Comparison of ENCODE assay signal across 13 cellular contexts in genomic region chr10:13984647-13985155, GRCh38.
DNase-seq lines count a peak whose midpoint lies in the region; ATAC-seq, FAIRE-seq and TF ChIP-seq lines count a peak whose summit lies in the region.
"Had no signal": no experiment of that assay in that cellular context is flagged by ENCODE, and none has a peak within 500 bp of the region (broad histone marks: within the 10 kb centered on the region; RNA-seq: fewer than 3 reads in every experiment).

No MANE protein-coding gene starts in this region.

- DNase-seq in activated CD4-positive, alpha-beta T cell treated with anti-CD3 and anti-CD28 coated beads for 36 hours: peak; percentile 17
- DNase-seq in activated CD4-positive, alpha-beta T cell treated with anti-CD3 and anti-CD28 coated beads for 4 hours: no peak
- DNase-seq in RPMI7951 (ENCODE audit: low read depth): peak; percentile 99
- DNase-seq in pulmonary artery endothelial cell (ENCODE audit: low read depth, low spot score): peak; percentile 94
- no peak for DNase-seq in mesothelial cell of epicardium (ENCODE audit: low spot score in 2 of 2, unreplicated experiment in 2 of 2)
- DNase-seq in kidney: no peak
- DNase-seq in stimulated activated CD4-positive, alpha-beta T cell treated with anti-CD3 and anti-CD28 coated beads, Interleukin-2, amount 100 ng/mL, for 24 hours: no peak
- DNase-seq: NCI-H1105, NCI-H82 had no signal

- no peaks in the 10 kb centered on the region for H3K27me3 Mint-ChIP-seq in activated CD4-positive, alpha-beta T cell treated with anti-CD3 and anti-CD28 coated beads for 36 hours
- no peaks in the 10 kb centered on the region for H3K27me3 Mint-ChIP-seq in mesothelial cell of epicardium (ENCODE audit: low read depth)
- H3K27me3 Mint-ChIP-seq: stimulated activated naive CD8-positive, alpha-beta T cell treated with anti-CD3 and anti-CD28 coated beads, Interleukin-15, Interleukin-2, amounts not matched to agents 100 ng/mL and 50 ng/mL, for 24 hours had no signal

- peaks cover 15% of the 10 kb centered on the region for H3K4me1 Mint-ChIP-seq in activated CD4-positive, alpha-beta T cell treated with anti-CD3 and anti-CD28 coated beads for 36 hours
- H3K4me1 Mint-ChIP-seq in mesothelial cell of epicardium: peaks cover 5% of the 10 kb centered on the region

- no peak overlapping the region for H3K4me3 ChIP-seq in kidney (ENCODE audit: low read length in 2 of 2)

- no peaks in the 10 kb centered on the region for H3K9me3 ChIP-seq in kidney (ENCODE audit: control insufficient read depth in 1 of 2, low read length in 2 of 2)

- H3K36me3 Mint-ChIP-seq in activated CD4-positive, alpha-beta T cell treated with anti-CD3 and anti-CD28 coated beads for 36 hours (ENCODE audit: low read depth): no peaks in the 10 kb centered on the region
- H3K36me3 Mint-ChIP-seq in mesothelial cell of epicardium: no peaks in the 10 kb centered on the region

- H3K36me3 ChIP-seq in kidney (ENCODE audit: control insufficient read depth in 1 of 2, insufficient read depth in 2 of 2, low read length in 2 of 2): no peaks in the 10 kb centered on the region

- no peaks in the 10 kb centered on the region for H3K9me3 Mint-ChIP-seq in activated CD4-positive, alpha-beta T cell treated with anti-CD3 and anti-CD28 coated beads for 36 hours (ENCODE audit: low read depth)
- H3K9me3 Mint-ChIP-seq in mesothelial cell of epicardium: peaks cover 3% of the 10 kb centered on the region
- H3K9me3 Mint-ChIP-seq: stimulated activated naive CD8-positive, alpha-beta T cell treated with anti-CD3 and anti-CD28 coated beads, Interleukin-15, Interleukin-2, amounts not matched to agents 100 ng/mL and 50 ng/mL, for 24 hours had no signal

- no peak for TF ChIP-seq CTCF in mesothelial cell of epicardium (IDR thresholded peaks at IDR 0.05; ENCODE audit: unreplicated experiment)
- TF ChIP-seq CTCF in kidney (IDR thresholded peaks at IDR 0.05; ENCODE audit: borderline replicate concordance, extremely low read depth, insufficient read depth): no peak

- intact Hi-C loops in activated CD4-positive, alpha-beta T cell treated with anti-CD3 and anti-CD28 coated beads for 36 hours (cut with DNase I, micrococcal nuclease): no loop called here
- intact Hi-C loops in kidney (cut with DNase I): no loop called here

- ATAC-seq in activated CD4-positive, alpha-beta T cell treated with anti-CD3 and anti-CD28 coated beads for 36 hours: peak; percentile 81
- peak; percentile 69 for ATAC-seq in esophagus mucosa

- CTCF ChIA-PET in activated CD4-positive, alpha-beta T cell treated with anti-CD3 and anti-CD28 coated beads for 36 hours (lab: Charles Lee): no interaction called here

- peak overlapping the region in 1 of 2 donors; percentile 41 for H3K27ac ChIP-seq in kidney (ENCODE audit: low read depth in 2 of 2, low read length in 2 of 2)
- H3K27ac ChIP-seq: 22Rv1 had no signal

- H3K27ac Mint-ChIP-seq in activated CD4-positive, alpha-beta T cell treated with anti-CD3 and anti-CD28 coated beads for 36 hours: no peak overlapping the region
- no peak overlapping the region for H3K27ac Mint-ChIP-seq in mesothelial cell of epicardium
- H3K27ac Mint-ChIP-seq: stimulated activated naive CD8-positive, alpha-beta T cell treated with anti-CD3 and anti-CD28 coated beads, Interleukin-15, Interleukin-2, amounts not matched to agents 100 ng/mL and 50 ng/mL, for 24 hours had no signal

- no peak overlapping the region for H3K9ac ChIP-seq in kidney (ENCODE audit: low read length in 2 of 2)

- no peak for FAIRE-seq in kidney (lab: Jason Lieb, UNC)
- FAIRE-seq: colon had no signal

- no peak overlapping the region for H3K4me3 Mint-ChIP-seq in activated CD4-positive, alpha-beta T cell treated with anti-CD3 and anti-CD28 coated beads for 36 hours
- H3K4me3 Mint-ChIP-seq in mesothelial cell of epicardium: no peak overlapping the region
- H3K4me3 Mint-ChIP-seq: stimulated activated naive CD8-positive, alpha-beta T cell treated with anti-CD3 and anti-CD28 coated beads, Interleukin-15, Interleukin-2, amounts not matched to agents 100 ng/mL and 50 ng/mL, for 24 hours had no signal

- POLR2A ChIA-PET in activated CD4-positive, alpha-beta T cell treated with anti-CD3 and anti-CD28 coated beads for 36 hours (lab: Charles Lee): interaction anchor here (0.7 to 0.9 kb wide), 2 partner anchors 48 to 410 kb away, joined by 3 to 4 read pairs; no protein-coding TSS in a partner anchor

- H3K4me1 ChIP-seq in kidney (ENCODE audit: control insufficient read depth in 1 of 2, insufficient read depth in 1 of 2, low read depth in 1 of 2, low read length in 2 of 2): peaks cover 1 to 3% of the 10 kb centered on the region in 2 donors

Comparison
In these comparisons a context has a peak if more than half of its experiments do, and no peak if none do; other contexts are left out.
1. DNase-seq: peak in activated CD4-positive, alpha-beta T cell treated with anti-CD3 and anti-CD28 coated beads for 36 hours (single experiment), RPMI7951 (single experiment) and pulmonary artery endothelial cell (single experiment); none in activated CD4-positive, alpha-beta T cell treated with anti-CD3 and anti-CD28 coated beads for 4 hours (0 of 2), mesothelial cell of epicardium (0 of 2), kidney (single experiment) and stimulated activated CD4-positive, alpha-beta T cell treated with anti-CD3 and anti-CD28 coated beads, Interleukin-2, amount 100 ng/mL, for 24 hours (0 of 2).